ENCODE assay signal across 9 cellular contexts in genomic region chr15:88331291-88331690, GRCh38.
DNase-seq lines count a peak whose midpoint lies in the region; ATAC-seq and TF ChIP-seq lines count a peak whose summit lies in the region.
"Had no signal": no experiment of that assay in that cellular context is flagged by ENCODE, and none has a peak within 500 bp of the region (broad histone marks: within the 10 kb centered on the region; RNA-seq: fewer than 3 reads in every experiment).

No MANE protein-coding gene starts in this region.

- no peaks in the 10 kb centered on the region for H3K79me2 ChIP-seq in mammary epithelial cell (ENCODE audit: insufficient read depth, low read length)

- ATAC-seq in HG03558 (IDR thresholded peaks at IDR 0.05; ENCODE audit: extremely low read depth, unreplicated experiment): peak; percentile 49

- intact Hi-C loops in mammary epithelial cell (cut with micrococcal nuclease): no loop called here

- DNase-seq in A172 (ENCODE audit: low spot score) (peak; percentile 21), GM10266 (ENCODE audit: extremely low spot score) (peak; percentile 63), SHP77 treated with DMSO at 0.1 percent for 48 hours (lab: John Stamatoyannopoulos, UW) (peak; percentile 4), mammary epithelial cell (peak; percentile 21), pons (ENCODE audit: low spot score) (peak; percentile 1), DMS79 treated with DMSO at 0.1 percent for 48 hours (lab: John Stamatoyannopoulos, UW) (no peak), HCEC 1CT (no peak)

- in situ Hi-C loops in mammary epithelial cell (cut with MboI; ENCODE audit: low sequenced_read_pairs in 2 of 2): no loop called here

- no peaks in the 10 kb centered on the region for H3K9me3 ChIP-seq in mammary epithelial cell (replicated peaks; ENCODE audit: insufficient read depth, low read length)
- H3K9me3 ChIP-seq: thoracic aorta had no signal

- CTCF ChIA-PET in mammary epithelial cell (lab: Charles Lee; ENCODE audit: low non-redundant PET): no interaction called here

- peak; percentile 69 for TF ChIP-seq CTCF in GM10266 (IDR thresholded peaks at IDR 0.05; ENCODE audit: control insufficient read depth, insufficient read depth, low read depth, missing control alignments)
- peak; percentile 33 to 47 for TF ChIP-seq CTCF in mammary epithelial cell (conservative IDR thresholded peaks at IDR 0.05 in 1 of 2, IDR thresholded peaks at IDR 0.05 in 1 of 2; ENCODE audit: extremely low read depth in 1 of 2, insufficient read depth in 1 of 2, low read depth in 1 of 2, low read length in 2 of 2)

- no peak overlapping the region for H3K9ac ChIP-seq in mammary epithelial cell (ENCODE audit: insufficient read depth, low read length)

- 32% methylated on average over 5 of the region's 8 CpGs for WGBS in mammary epithelial cell (ENCODE audit: low coverage, missing lambda C conversion rate)

- no peaks in the 10 kb centered on the region for H4K20me1 ChIP-seq in mammary epithelial cell (ENCODE audit: insufficient read depth, low read length)

- H3K27me3 ChIP-seq in mammary epithelial cell (ENCODE audit: insufficient read depth, low read length): no peaks in the 10 kb centered on the region

- no peak overlapping the region for H2AFZ ChIP-seq in mammary epithelial cell (ENCODE audit: low read depth, low read length)

- H3K4me2 ChIP-seq in mammary epithelial cell (ENCODE audit: insufficient read depth, low read depth, low read length): no peak overlapping the region

- BruUV-seq in mammary epithelial cell (replicated peaks; lab: Mats Ljungman, UMichigan): no TSS peak

- H3K4me3 ChIP-seq in mammary epithelial cell (replicated peaks in 1 of 3; ENCODE audit: insufficient read depth in 1 of 3, low read depth in 2 of 3, low read length in 3 of 3): no peak overlapping the region
- H3K4me3 ChIP-seq: thoracic aorta had no signal

- H3K36me3 ChIP-seq in mammary epithelial cell (ENCODE audit: insufficient read depth, low read length): no peaks in the 10 kb centered on the region
- H3K36me3 ChIP-seq: thoracic aorta had no signal

- H3K27ac ChIP-seq in mammary epithelial cell (ENCODE audit: insufficient read depth, low read depth, low read length): no peak overlapping the region
- H3K27ac ChIP-seq: thoracic aorta had no signal

- no peaks in the 10 kb centered on the region for H3K4me1 ChIP-seq in mammary epithelial cell (ENCODE audit: insufficient read depth, low read length)

- dilution Hi-C loops in mammary epithelial cell (cut with HindIII; ENCODE audit: low sequenced_read_pairs): no loop called here

Comparison
In these comparisons a context has a peak if more than half of its experiments do, and no peak if none do; other contexts are left out.
1. DNase-seq: peak in A172 (single experiment), GM10266 (single experiment), SHP77 treated with DMSO at 0.1 percent for 48 hours (single experiment), mammary epithelial cell (single experiment) and pons (single experiment); none in DMS79 treated with DMSO at 0.1 percent for 48 hours (single experiment) and HCEC 1CT (single experiment).